Comparison of ENCODE assay signal across 15 cellular contexts in the genomic region with DNA sequence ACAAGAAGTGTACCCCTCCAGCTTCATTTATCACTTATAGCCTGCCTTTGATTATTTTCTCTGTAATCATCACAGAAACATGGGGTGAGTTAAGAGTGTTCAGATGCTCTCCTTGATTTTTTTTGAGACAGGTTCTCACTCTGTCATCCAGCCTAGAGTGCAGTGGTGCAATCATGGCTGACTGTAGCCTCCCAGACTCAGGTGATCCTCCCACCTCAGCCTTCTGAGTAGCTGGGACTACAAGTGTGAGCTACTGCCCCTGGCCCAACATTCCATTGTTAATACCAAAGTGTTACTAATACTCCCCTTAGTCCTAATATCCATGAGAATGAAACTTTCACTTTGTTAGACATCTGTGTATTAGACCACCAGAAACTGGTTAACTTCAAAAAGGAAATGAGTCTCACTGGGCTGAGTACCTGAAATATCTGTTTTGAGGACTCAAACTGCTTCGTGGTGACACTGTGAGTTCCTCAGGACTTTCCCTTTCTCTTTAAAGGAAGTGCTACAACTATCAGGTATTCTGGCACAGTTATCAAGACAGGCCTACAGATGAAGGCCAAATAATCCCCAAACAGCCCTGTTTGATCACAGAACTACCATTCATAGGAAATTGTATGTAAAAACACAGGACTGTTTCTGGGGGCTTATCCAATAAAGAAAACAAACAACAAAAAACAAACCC. TPM values are rescaled to one million over a fixed set of nuclear protein-coding genes. Genes with fewer than 3 reads are reported as not detected.
DNase-seq lines count a peak whose midpoint lies in the region; ATAC-seq, FAIRE-seq and TF ChIP-seq lines count a peak whose summit lies in the region.
"Had no signal": no experiment of that assay in that cellular context is flagged by ENCODE, and none has a peak within 500 bp of the region (broad histone marks: within the 10 kb centered on the region; RNA-seq: fewer than 3 reads in every experiment).

No MANE protein-coding gene starts in this region.

- no peaks in the 10 kb centered on the region for H3K27me3 Mint-ChIP-seq in activated T-helper 2 cell treated with anti-CD3 and anti-CD28 coated beads, Interferon-gamma antibody, Interleukin-2, Interleukin-4, amounts not matched to agents 10 μg/mL and 5 μg/mL and 100 μg/mL, durations not matched to agents 14 hours and 24 hours and 36 hours (ENCODE audit: low read depth)
- no peaks in the 10 kb centered on the region for H3K27me3 Mint-ChIP-seq in neural crest cell (ENCODE audit: low read depth)

- H3K9me3 Mint-ChIP-seq in activated T-helper 2 cell treated with anti-CD3 and anti-CD28 coated beads, Interferon-gamma antibody, Interleukin-2, Interleukin-4, amounts not matched to agents 10 μg/mL and 5 μg/mL and 100 μg/mL, durations not matched to agents 14 hours and 24 hours and 36 hours: no peaks in the 10 kb centered on the region
- H3K9me3 Mint-ChIP-seq in neural crest cell: no peaks in the 10 kb centered on the region

- intact Hi-C loops in activated T-helper 2 cell treated with anti-CD3 and anti-CD28 coated beads, Interferon-gamma antibody, Interleukin-2, Interleukin-4, amounts not matched to agents 10 μg/mL and 5 μg/mL and 100 μg/mL, durations not matched to agents 14 hours and 24 hours and 36 hours (cut with micrococcal nuclease): no loop called here

- H3K4me1 Mint-ChIP-seq in activated T-helper 2 cell treated with anti-CD3 and anti-CD28 coated beads, Interferon-gamma antibody, Interleukin-2, Interleukin-4, amounts not matched to agents 10 μg/mL and 5 μg/mL and 100 μg/mL, durations not matched to agents 14 hours and 24 hours and 36 hours (ENCODE audit: low read depth): peaks cover 12% of the 10 kb centered on the region
- H3K4me1 Mint-ChIP-seq in neural crest cell: no peaks in the 10 kb centered on the region

- H3K4me3 Mint-ChIP-seq in activated T-helper 2 cell treated with anti-CD3 and anti-CD28 coated beads, Interferon-gamma antibody, Interleukin-2, Interleukin-4, amounts not matched to agents 10 μg/mL and 5 μg/mL and 100 μg/mL, durations not matched to agents 14 hours and 24 hours and 36 hours (ENCODE audit: low read depth): no peak overlapping the region
- H3K4me3 Mint-ChIP-seq in neural crest cell: no peak overlapping the region

- ATAC-seq in GM21576 (IDR thresholded peaks at IDR 0.05; ENCODE audit: unreplicated experiment) (peak; percentile 52), HG03108 (IDR thresholded peaks at IDR 0.05; ENCODE audit: unreplicated experiment) (no peak)

- DNase-seq in GM12892 (ENCODE audit: insufficient read length) (no peak), neural crest cell (ENCODE audit: low read depth, low spot score) (no peak), cortex of kidney (lab: John Stamatoyannopoulos, UW) (no peak), NCI-H82 (lab: John Stamatoyannopoulos, UW) (no peak)
- no peak for DNase-seq in activated T-helper 2 cell treated with anti-CD3 and anti-CD28 coated beads, Interferon-gamma antibody, Interleukin-2, Interleukin-4, amounts not matched to agents 10 μg/mL and 5 μg/mL and 100 μg/mL, durations not matched to agents 14 hours and 24 hours and 36 hours (ENCODE audit: low spot score)
- DNase-seq: central memory CD4-positive, alpha-beta T cell; effector memory CD4-positive, alpha-beta T cell; GOT3; NCI-H1694 treated with DMSO at 0.1 percent for 48 hours; ovary; SW 1271; tibial artery had no signal

- no peak for TF ChIP-seq CTCF in neural crest cell (conservative IDR thresholded peaks at IDR 0.05)

- 0 out of 2 replicates have a peak, but pooled peaks have one; percentile 18 for TF ChIP-seq POLR2A in GM12892 (IDR thresholded peaks at IDR 0.05; ENCODE audit: low read depth, low read length)

- H3K36me3 Mint-ChIP-seq in activated T-helper 2 cell treated with anti-CD3 and anti-CD28 coated beads, Interferon-gamma antibody, Interleukin-2, Interleukin-4, amounts not matched to agents 10 μg/mL and 5 μg/mL and 100 μg/mL, durations not matched to agents 14 hours and 24 hours and 36 hours (ENCODE audit: low read depth): peaks cover 82% of the 10 kb centered on the region
- peaks cover 10% of the 10 kb centered on the region for H3K36me3 Mint-ChIP-seq in neural crest cell (ENCODE audit: low read depth)

- peak overlapping the region; percentile 81 for H3K27ac Mint-ChIP-seq in activated T-helper 2 cell treated with anti-CD3 and anti-CD28 coated beads, Interferon-gamma antibody, Interleukin-2, Interleukin-4, amounts not matched to agents 10 μg/mL and 5 μg/mL and 100 μg/mL, durations not matched to agents 14 hours and 24 hours and 36 hours
- H3K27ac Mint-ChIP-seq in neural crest cell (ENCODE audit: unreplicated experiment): peak overlapping the region; percentile 60

- FAIRE-seq in GM12892 (lab: Jason Lieb, UNC): peak; percentile 78

RNA-seq across cellular contexts. Expression of a gene that starts 20.5 kb away (rescaled TPM):
- polyA plus RNA-seq in GM12892 (2012; ENCODE audit: missing spikeins): 1.9 TPM
- 0.41 and 0.43 TPM in 2 replicates for total RNA-seq in activated T-helper 2 cell treated with anti-CD3 and anti-CD28 coated beads, Interferon-gamma antibody, Interleukin-2, Interleukin-4, amounts not matched to agents 10 μg/mL and 5 μg/mL and 100 μg/mL, durations not matched to agents 14 hours and 24 hours and 36 hours
- total RNA-seq in neural crest cell: 0.65 and 0.84 TPM in 2 replicates
- total RNA-seq: HT-29 had no signal

RNA-seq across cellular contexts. Expression of a gene that starts 34.7 kb away (rescaled TPM):
- polyA plus RNA-seq in GM12892 (2012; ENCODE audit: missing spikeins): 110 TPM
- 173 and 174 TPM in 2 replicates for total RNA-seq in activated T-helper 2 cell treated with anti-CD3 and anti-CD28 coated beads, Interferon-gamma antibody, Interleukin-2, Interleukin-4, amounts not matched to agents 10 μg/mL and 5 μg/mL and 100 μg/mL, durations not matched to agents 14 hours and 24 hours and 36 hours
- 48.1 and 48.8 TPM in 2 replicates for total RNA-seq in neural crest cell

RNA-seq across cellular contexts. Expression of a gene that starts 54.2 kb away (rescaled TPM):
- 2.1 TPM for polyA plus RNA-seq in GM12892 (2012; ENCODE audit: missing spikeins)
- 2.6 and 3.3 TPM in 2 replicates for total RNA-seq in activated T-helper 2 cell treated with anti-CD3 and anti-CD28 coated beads, Interferon-gamma antibody, Interleukin-2, Interleukin-4, amounts not matched to agents 10 μg/mL and 5 μg/mL and 100 μg/mL, durations not matched to agents 14 hours and 24 hours and 36 hours
- total RNA-seq in neural crest cell: 2.1 and 2.6 TPM in 2 replicates
